ENCODE assay signal across 11 cellular contexts in genomic region chr10:35058134-35058533, GRCh38. TPM values are rescaled to one million over a fixed set of nuclear protein-coding genes. Genes with fewer than 3 reads are reported as not detected.
DNase-seq lines count a peak whose midpoint lies in the region; ATAC-seq and TF ChIP-seq lines count a peak whose summit lies in the region.
"Had no signal": no experiment of that assay in that cellular context is flagged by ENCODE, and none has a peak within 500 bp of the region (broad histone marks: within the 10 kb centered on the region; RNA-seq: fewer than 3 reads in every experiment).

No MANE protein-coding gene starts in this region.

- H3K27me3 ChIP-seq in endodermal cell (ENCODE audit: control insufficient read depth, insufficient read depth, low read length, poor library complexity, severe bottlenecking) (no peaks in the 10 kb centered on the region), tibial nerve (no peaks in the 10 kb centered on the region)

- H3K27me3 Mint-ChIP-seq in activated naive CD8-positive, alpha-beta T cell treated with anti-CD3 and anti-CD28 coated beads, Interleukin-2, amount 50 U/mL, for 24 hours: no peaks in the 10 kb centered on the region
- H3K27me3 Mint-ChIP-seq in activated naive CD8-positive, alpha-beta T cell treated with anti-CD3 and anti-CD28 coated beads for 36 hours: no peaks in the 10 kb centered on the region
- no peaks in the 10 kb centered on the region for H3K27me3 Mint-ChIP-seq in endodermal cell (ENCODE audit: insufficient read depth)
- H3K27me3 Mint-ChIP-seq in effector memory CD8-positive, alpha-beta T cell: no peaks in the 10 kb centered on the region

- intact Hi-C loops in left ventricle myocardium superior (cut with micrococcal nuclease): no loop called here

- H3K4me1 ChIP-seq in endodermal cell (ENCODE audit: control insufficient read depth, insufficient read depth, low read length): no peaks in the 10 kb centered on the region
- H3K4me1 ChIP-seq in tibial nerve: no peaks in the 10 kb centered on the region

- TF ChIP-seq POLR2A in tibial nerve (IDR thresholded peaks at IDR 0.05): no peak

- H3K36me3 ChIP-seq in endodermal cell (ENCODE audit: control insufficient read depth, insufficient read depth, low read length) (peaks cover 54% of the 10 kb centered on the region), tibial nerve (peaks cover 0 to 62% (median 5%) of the 10 kb centered on the region in 3 donors)

- H3K27ac ChIP-seq in endodermal cell (ENCODE audit: low read depth, low read length): no peak overlapping the region
- H3K27ac ChIP-seq in tibial nerve: no peak overlapping the region
- H3K27ac ChIP-seq: C4-2B had no signal

- TF ChIP-seq CTCF in endodermal cell (conservative IDR thresholded peaks at IDR 0.05) (no peak), tibial nerve (IDR thresholded peaks at IDR 0.05) (no peak)

- peaks cover 31% of the 10 kb centered on the region for H3K36me3 Mint-ChIP-seq in activated naive CD8-positive, alpha-beta T cell treated with anti-CD3 and anti-CD28 coated beads, Interleukin-2, amount 50 U/mL, for 24 hours (ENCODE audit: low read depth)
- H3K36me3 Mint-ChIP-seq in activated naive CD8-positive, alpha-beta T cell treated with anti-CD3 and anti-CD28 coated beads for 36 hours: peaks cover 18% of the 10 kb centered on the region
- peaks cover 50% of the 10 kb centered on the region for H3K36me3 Mint-ChIP-seq in endodermal cell (ENCODE audit: low read depth)
- peaks cover 63% of the 10 kb centered on the region for H3K36me3 Mint-ChIP-seq in effector memory CD8-positive, alpha-beta T cell (ENCODE audit: insufficient read depth)

- H3K27ac Mint-ChIP-seq in activated naive CD8-positive, alpha-beta T cell treated with anti-CD3 and anti-CD28 coated beads, Interleukin-2, amount 50 U/mL, for 24 hours: peak overlapping the region; percentile 36
- no peak overlapping the region for H3K27ac Mint-ChIP-seq in activated naive CD8-positive, alpha-beta T cell treated with anti-CD3 and anti-CD28 coated beads for 36 hours
- peak overlapping the region; percentile 82 for H3K27ac Mint-ChIP-seq in endodermal cell
- no peak overlapping the region for H3K27ac Mint-ChIP-seq in effector memory CD8-positive, alpha-beta T cell

- no peak overlapping the region for H3K9ac ChIP-seq in endodermal cell (ENCODE audit: extremely low read depth, low read length, poor library complexity, severe bottlenecking)

- H3K4me3 ChIP-seq in endodermal cell (ENCODE audit: low read length) (no peak overlapping the region), tibial nerve (no peak overlapping the region)

- H3K4me1 Mint-ChIP-seq in activated naive CD8-positive, alpha-beta T cell treated with anti-CD3 and anti-CD28 coated beads, Interleukin-2, amount 50 U/mL, for 24 hours: peaks cover 5% of the 10 kb centered on the region
- H3K4me1 Mint-ChIP-seq in activated naive CD8-positive, alpha-beta T cell treated with anti-CD3 and anti-CD28 coated beads for 36 hours: peaks cover 10% of the 10 kb centered on the region
- peaks cover 7% of the 10 kb centered on the region for H3K4me1 Mint-ChIP-seq in endodermal cell
- H3K4me1 Mint-ChIP-seq in effector memory CD8-positive, alpha-beta T cell (ENCODE audit: low read depth in 2 of 2): peaks cover 15 to 32% of the 10 kb centered on the region in 2 donors

- WGBS in endodermal cell (ENCODE audit: insufficient coverage in 1 of 2, insufficient read length in 1 of 2), 2 experiments: 74 to 86% methylated on average over 6 of the region's 6 CpGs
- WGBS in tibial nerve, 2 donors: 73 to 82% methylated on average over 6 of the region's 6 CpGs

- H3K9me3 ChIP-seq in endodermal cell (ENCODE audit: control insufficient read depth, low read length) (peaks cover 4% of the 10 kb centered on the region), tibial nerve (no peaks in the 10 kb centered on the region)

- ATAC-seq in activated naive CD8-positive, alpha-beta T cell treated with anti-CD3 and anti-CD28 coated beads, Interleukin-2, amount 50 U/mL, for 24 hours: no peak
- ATAC-seq in left ventricle myocardium superior: no peak
- ATAC-seq in effector memory CD8-positive, alpha-beta T cell (replicated peaks): no peak

- H3K9me3 Mint-ChIP-seq in activated naive CD8-positive, alpha-beta T cell treated with anti-CD3 and anti-CD28 coated beads, Interleukin-2, amount 50 U/mL, for 24 hours: no peaks in the 10 kb centered on the region
- no peaks in the 10 kb centered on the region for H3K9me3 Mint-ChIP-seq in activated naive CD8-positive, alpha-beta T cell treated with anti-CD3 and anti-CD28 coated beads for 36 hours
- H3K9me3 Mint-ChIP-seq in endodermal cell: no peaks in the 10 kb centered on the region
- H3K9me3 Mint-ChIP-seq in effector memory CD8-positive, alpha-beta T cell: no peaks in the 10 kb centered on the region

- H3K4me3 Mint-ChIP-seq in activated naive CD8-positive, alpha-beta T cell treated with anti-CD3 and anti-CD28 coated beads, Interleukin-2, amount 50 U/mL, for 24 hours: no peak overlapping the region
- H3K4me3 Mint-ChIP-seq in activated naive CD8-positive, alpha-beta T cell treated with anti-CD3 and anti-CD28 coated beads for 36 hours: no peak overlapping the region
- no peak overlapping the region for H3K4me3 Mint-ChIP-seq in endodermal cell
- no peak overlapping the region for H3K4me3 Mint-ChIP-seq in effector memory CD8-positive, alpha-beta T cell

- DNase-seq in activated naive CD8-positive, alpha-beta T cell treated with anti-CD3 and anti-CD28 coated beads, Interleukin-2, amount 50 U/mL, for 24 hours: no peak
- DNase-seq in activated naive CD8-positive, alpha-beta T cell treated with anti-CD3 and anti-CD28 coated beads for 36 hours: no peak
- DNase-seq in HPDE6-E6E7 (ENCODE audit: extremely low spot score) (peak; percentile 5), endodermal cell (no peak), left ventricle myocardium superior (no peak), tibial nerve (ENCODE audit: low spot score in 2 of 2) (no peak), globus pallidus (ENCODE audit: low spot score) (no peak)
- no peak for DNase-seq in effector memory CD8-positive, alpha-beta T cell
- DNase-seq: NCI-H510A treated with DMSO at 0.1 percent for 48 hours; stimulated activated CD4-positive, alpha-beta T cell treated with anti-CD3 and anti-CD28 coated beads, Interleukin-2, amount 100 ng/mL, for 48 hours had no signal

- no peak for TF ChIP-seq EP300 in tibial nerve (IDR thresholded peaks at IDR 0.05)

RNA-seq across cellular contexts. Expression of gene CUL2, which starts 32.0 kb away (rescaled TPM):
- 10 to 100 TPM; 50.6 to 51.5 TPM for total RNA-seq in activated naive CD8-positive, alpha-beta T cell treated with anti-CD3 and anti-CD28 coated beads for 36 hours
- total RNA-seq in endodermal cell (10 to 100 TPM; 39.2 to 41.5 TPM), left ventricle myocardium superior (40.6 TPM), tibial nerve (10 to 100 TPM; 12.0 to 23.8 (median 13.3) TPM)
- polyA plus RNA-seq in endodermal cell (2013, experiment 1 of 2): 41.0 TPM
- 41.6 TPM for polyA plus RNA-seq in endodermal cell (2013, experiment 2 of 2)

Comparison
In these comparisons a context has a peak if more than half of its experiments do, and no peak if none do; other contexts are left out.
1. H3K27ac Mint-ChIP-seq: peak in activated naive CD8-positive, alpha-beta T cell treated with anti-CD3 and anti-CD28 coated beads, Interleukin-2, amount 50 U/mL, for 24 hours (single experiment) and endodermal cell (single experiment); none in activated naive CD8-positive, alpha-beta T cell treated with anti-CD3 and anti-CD28 coated beads for 36 hours (single experiment) and effector memory CD8-positive, alpha-beta T cell (0 of 2).